ENCODE assay signal across 15 cellular contexts in genomic region chr2:213125646-213126347, GRCh38. TPM values are rescaled to one million over a fixed set of nuclear protein-coding genes. Genes with fewer than 3 reads are reported as not detected.
DNase-seq lines count a peak whose midpoint lies in the region; ATAC-seq and TF ChIP-seq lines count a peak whose summit lies in the region.
"Had no signal": no experiment of that assay in that cellular context is flagged by ENCODE, and none has a peak within 500 bp of the region (broad histone marks: within the 10 kb centered on the region; RNA-seq: fewer than 3 reads in every experiment).

No MANE protein-coding gene starts in this region.

- intact Hi-C loops in activated CD8-positive, alpha-beta T cell treated with anti-CD3 and anti-CD28 coated beads for 36 hours (cut with micrococcal nuclease): no loop called here
- intact Hi-C loops in CD14-positive monocyte (cut with micrococcal nuclease): no loop called here

- CTCF ChIA-PET in GM10248 (lab: Yijun Ruan, JAX): interaction anchor here (0.9 to 4.0 kb wide), 3 partner anchors 12 to 28 kb away, joined by 3 to 25 read pairs (median 4); no protein-coding TSS in a partner anchor
- CTCF ChIA-PET in activated CD8-positive, alpha-beta T cell treated with anti-CD3 and anti-CD28 coated beads for 36 hours (lab: Charles Lee): interaction anchor here (1.0 to 1.5 kb wide), 3 partner anchors 22 to 84 kb away, joined by 3 to 5 read pairs (median 4); no protein-coding TSS in a partner anchor

- ATAC-seq in activated CD8-positive, alpha-beta T cell treated with anti-CD3 and anti-CD28 coated beads for 36 hours: peak; percentile 70
- no peak for ATAC-seq in GM18511 (IDR thresholded peaks at IDR 0.05; ENCODE audit: unreplicated experiment)
- ATAC-seq: K562 had no signal

- no peaks in the 10 kb centered on the region for H3K9me3 Mint-ChIP-seq in activated CD8-positive, alpha-beta T cell treated with anti-CD3 and anti-CD28 coated beads for 36 hours
- peaks cover 0 to 1% (median 0%) of the 10 kb centered on the region in 7 donors for H3K9me3 Mint-ChIP-seq in CD14-positive monocyte
- H3K9me3 Mint-ChIP-seq: naive thymus-derived CD8-positive, alpha-beta T cell; T-helper 2 cell treated with Interferon-gamma antibody and Interleukin-4, amounts not matched to agents 5 μg/mL and 100 μg/mL, for 36 hours had no signal

- no peak overlapping the region for H3K4me3 Mint-ChIP-seq in activated CD8-positive, alpha-beta T cell treated with anti-CD3 and anti-CD28 coated beads for 36 hours
- no peak overlapping the region for H3K4me3 Mint-ChIP-seq in CD14-positive monocyte
- H3K4me3 Mint-ChIP-seq: naive thymus-derived CD8-positive, alpha-beta T cell; T-helper 2 cell treated with Interferon-gamma antibody and Interleukin-4, amounts not matched to agents 5 μg/mL and 100 μg/mL, for 36 hours had no signal

- TF ChIP-seq CTCF in GM10248 (IDR thresholded peaks at IDR 0.05; ENCODE audit: control extremely low read depth, extremely low read depth, low read depth, missing control alignments) (peak; percentile 15), CD14-positive monocyte (IDR thresholded peaks at IDR 0.05) (no peak)
- TF ChIP-seq CTCF in activated CD8-positive, alpha-beta T cell treated with anti-CD3 and anti-CD28 coated beads for 36 hours (IDR thresholded peaks at IDR 0.05): no peak

- POLR2A ChIA-PET in GM10248 (lab: Yijun Ruan, JAX): interaction anchor here (0.8 kb wide), 1 partner anchor 107 kb away, joined by 3 read pairs; no protein-coding TSS in a partner anchor
- POLR2A ChIA-PET in activated CD8-positive, alpha-beta T cell treated with anti-CD3 and anti-CD28 coated beads for 36 hours (lab: Charles Lee): interaction anchor here (1.0 kb wide), 1 partner anchor 15 kb away, joined by 3 read pairs; no protein-coding TSS in a partner anchor

- peak overlapping the region; percentile 60 for H3K27ac Mint-ChIP-seq in activated CD8-positive, alpha-beta T cell treated with anti-CD3 and anti-CD28 coated beads for 36 hours
- no peak overlapping the region for H3K27ac Mint-ChIP-seq in CD14-positive monocyte
- H3K27ac Mint-ChIP-seq: T-helper 2 cell treated with Interferon-gamma antibody and Interleukin-4, amounts not matched to agents 5 μg/mL and 100 μg/mL, for 36 hours had no signal

- H3K27me3 Mint-ChIP-seq in activated CD8-positive, alpha-beta T cell treated with anti-CD3 and anti-CD28 coated beads for 36 hours: no peaks in the 10 kb centered on the region
- H3K27me3 Mint-ChIP-seq in CD14-positive monocyte (ENCODE audit: low read depth in 3 of 3): no peaks in the 10 kb centered on the region

- H3K4me1 Mint-ChIP-seq in activated CD8-positive, alpha-beta T cell treated with anti-CD3 and anti-CD28 coated beads for 36 hours (ENCODE audit: low read depth): peaks cover 66% of the 10 kb centered on the region
- H3K4me1 Mint-ChIP-seq in CD14-positive monocyte: peaks cover 12% of the 10 kb centered on the region

- peak; percentile 8 for DNase-seq in AG08396 (ENCODE audit: low spot score)
- DNase-seq in GM10248 (ENCODE audit: extremely low spot score): no peak
- no peak for DNase-seq in activated CD8-positive, alpha-beta T cell treated with anti-CD3 and anti-CD28 coated beads for 36 hours
- DNase-seq in hepatic stellate cell (ENCODE audit: low spot score): peak; percentile 9
- DNase-seq in CD14-positive monocyte (ENCODE audit: low spot score): no peak
- no peak for DNase-seq in DMS79 treated with DMSO at 0.1 percent for 48 hours (lab: John Stamatoyannopoulos, UW)
- DNase-seq in NCI-H1436 treated with DMSO at 0.1 percent for 48 hours (lab: John Stamatoyannopoulos, UW): no peak
- DNase-seq: adrenal gland; dorsolateral prefrontal cortex; naive thymus-derived CD8-positive, alpha-beta T cell; sigmoid colon; substantia nigra had no signal

- peaks cover 5% of the 10 kb centered on the region for H3K36me3 Mint-ChIP-seq in activated CD8-positive, alpha-beta T cell treated with anti-CD3 and anti-CD28 coated beads for 36 hours (ENCODE audit: low read depth)
- H3K36me3 Mint-ChIP-seq in CD14-positive monocyte: no peaks in the 10 kb centered on the region
- H3K36me3 Mint-ChIP-seq: naive thymus-derived CD8-positive, alpha-beta T cell had no signal

RNA-seq across cellular contexts. Expression of gene IKZF2, which starts 25.6 kb away (rescaled TPM):
- 10 to 100 TPM; 24.4 to 28.7 TPM for total RNA-seq in activated CD8-positive, alpha-beta T cell treated with anti-CD3 and anti-CD28 coated beads for 36 hours
- polyA plus RNA-seq in CD14-positive monocyte: under 1 TPM; 0.10 to 0.12 TPM

Comparison
In these comparisons a context has a peak if more than half of its experiments do, and no peak if none do; other contexts are left out.
1. DNase-seq: peak in AG08396 (single experiment) and hepatic stellate cell (single experiment); none in GM10248 (single experiment), activated CD8-positive, alpha-beta T cell treated with anti-CD3 and anti-CD28 coated beads for 36 hours (single experiment), CD14-positive monocyte (single experiment), DMS79 treated with DMSO at 0.1 percent for 48 hours (single experiment) and NCI-H1436 treated with DMSO at 0.1 percent for 48 hours (single experiment).